20 cellular contexts compared by ENCODE assay signal in the genomic region with DNA sequence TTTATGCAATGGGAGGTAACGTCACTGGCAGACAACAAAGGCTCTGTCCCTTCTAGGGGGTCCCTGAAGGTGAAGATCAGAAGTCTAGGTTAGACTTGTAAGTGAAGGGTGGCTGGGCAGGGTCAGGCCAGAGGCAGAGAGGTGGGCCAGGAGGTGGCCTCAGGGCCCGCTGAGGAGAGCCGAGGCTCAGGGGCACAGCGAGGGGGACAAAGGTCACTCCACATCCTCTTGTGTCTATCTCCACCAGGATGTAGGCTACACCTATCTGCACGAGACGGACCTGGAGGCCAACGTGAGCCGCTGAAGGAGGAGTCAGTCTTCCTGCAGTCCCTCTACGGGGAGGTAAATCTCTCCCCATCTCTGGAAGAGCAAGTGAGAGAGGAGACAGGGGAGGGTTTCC. TPM values are rescaled to one million over a fixed set of nuclear protein-coding genes. Genes with fewer than 3 reads are reported as not detected.
"Had no signal": no experiment of that assay in that cellular context is flagged by ENCODE, and none has a peak within 500 bp of the region (broad histone marks: within the 10 kb centered on the region; RNA-seq: fewer than 3 reads in every experiment).

No MANE protein-coding gene starts in this region.

- H3K4me3 Mint-ChIP-seq: activated CD8-positive, alpha-beta T cell treated with anti-CD3 and anti-CD28 coated beads for 36 hours; endodermal cell; stimulated activated memory B cell treated with anti-CD40 and anti-IgM and Interleukin-4, amounts not matched to agents 10 μg/mL and 1 μg/mL and 100 μg/mL, for 72 hours; type B pancreatic cell had no signal

- H3K27ac Mint-ChIP-seq: activated CD8-positive, alpha-beta T cell treated with anti-CD3 and anti-CD28 coated beads for 36 hours; endodermal cell; stimulated activated memory B cell treated with anti-CD40 and anti-IgM and Interleukin-4, amounts not matched to agents 10 μg/mL and 1 μg/mL and 100 μg/mL, for 72 hours; type B pancreatic cell had no signal

- H3K9me3 ChIP-seq: adrenal gland, neutrophil had no signal

- H3K4me3 ChIP-seq: adrenal gland, right atrium auricular region had no signal

- H3K27me3 ChIP-seq: adrenal gland, right atrium auricular region had no signal

- H3K36me3 Mint-ChIP-seq: stimulated activated memory B cell treated with anti-CD40 and anti-IgM and Interleukin-4, amounts not matched to agents 10 μg/mL and 1 μg/mL and 100 μg/mL, for 72 hours; type B pancreatic cell had no signal

- DNase-seq: activated CD4-positive, alpha-beta T cell treated with anti-CD3 and anti-CD28 coated beads for 4 hours; activated CD8-positive, alpha-beta memory T cell treated with anti-CD3 and anti-CD28 coated beads, Interleukin-2, amount 50 U/mL, for 4 hours; activated CD8-positive, alpha-beta T cell treated with anti-CD3 and anti-CD28 coated beads for 36 hours; activated naive CD4-positive, alpha-beta T cell treated with anti-CD3 and anti-CD28 coated beads, Interleukin-2, amount 50 U/mL, for 16 hours; adrenal gland; endodermal cell; glutamatergic neuron; mammary epithelial cell; stimulated activated CD4-positive, alpha-beta T cell treated with anti-CD3 and anti-CD28 coated beads, Interleukin-1b, Interleukin-23, amount 100 ng/mL, for 48 hours; T1000 had no signal

- H3K27ac ChIP-seq: adrenal gland, neutrophil had no signal

- ATAC-seq: activated CD8-positive, alpha-beta T cell treated with anti-CD3 and anti-CD28 coated beads for 36 hours; left lobe of liver; stimulated activated memory B cell treated with anti-CD40 and anti-IgM and Interleukin-4, amounts not matched to agents 10 μg/mL and 1 μg/mL and 100 μg/mL, for 72 hours had no signal

- H3K36me3 ChIP-seq: adrenal gland, neutrophil, right atrium auricular region, WERI-Rb-1 had no signal

- H3K9me3 Mint-ChIP-seq: activated CD8-positive, alpha-beta T cell treated with anti-CD3 and anti-CD28 coated beads for 36 hours; stimulated activated memory B cell treated with anti-CD40 and anti-IgM and Interleukin-4, amounts not matched to agents 10 μg/mL and 1 μg/mL and 100 μg/mL, for 72 hours; type B pancreatic cell had no signal

- H3K4me1 ChIP-seq: adrenal gland had no signal

RNA-seq across cellular contexts. Expression of a gene that starts 20.3 kb away (rescaled TPM):
- total RNA-seq: activated CD8-positive, alpha-beta T cell treated with anti-CD3 and anti-CD28 coated beads for 36 hours; adrenal gland; dermis microvascular lymphatic vessel endothelial cell; endodermal cell; left lobe of liver; mammary epithelial cell; right atrium auricular region; SK-MEL-5; subcutaneous adipose tissue had no signal
- polyA plus RNA-seq: adrenal gland, esophagus, mammary epithelial cell had no signal

RNA-seq across cellular contexts. Expression of a gene that starts 25.8 kb away (rescaled TPM):
- total RNA-seq: activated CD8-positive, alpha-beta T cell treated with anti-CD3 and anti-CD28 coated beads for 36 hours; adrenal gland; dermis microvascular lymphatic vessel endothelial cell; endodermal cell; left lobe of liver; right atrium auricular region; SK-MEL-5; subcutaneous adipose tissue had no signal
- polyA plus RNA-seq: adrenal gland, esophagus had no signal

RNA-seq across cellular contexts. Expression of a gene that starts 38.4 kb away (rescaled TPM):
- total RNA-seq: activated CD8-positive, alpha-beta T cell treated with anti-CD3 and anti-CD28 coated beads for 36 hours; adrenal gland; dermis microvascular lymphatic vessel endothelial cell; endodermal cell; left lobe of liver; SK-MEL-5; subcutaneous adipose tissue had no signal
- polyA plus RNA-seq: adrenal gland had no signal

RNA-seq across cellular contexts. Expression of a gene that starts 55.7 kb away (rescaled TPM):
- total RNA-seq: activated CD8-positive, alpha-beta T cell treated with anti-CD3 and anti-CD28 coated beads for 36 hours; endodermal cell; right atrium auricular region; subcutaneous adipose tissue had no signal
- polyA plus RNA-seq: adrenal gland had no signal

RNA-seq across cellular contexts. Expression of a gene that starts 59.1 kb away (rescaled TPM):
- total RNA-seq: activated CD8-positive, alpha-beta T cell treated with anti-CD3 and anti-CD28 coated beads for 36 hours; adrenal gland; dermis microvascular lymphatic vessel endothelial cell; endodermal cell; left lobe of liver; mammary epithelial cell; right atrium auricular region; SK-MEL-5; subcutaneous adipose tissue had no signal
- polyA plus RNA-seq: adrenal gland, esophagus had no signal
